Comparison of ENCODE assay signal across 23 cellular contexts in the genomic region with DNA sequence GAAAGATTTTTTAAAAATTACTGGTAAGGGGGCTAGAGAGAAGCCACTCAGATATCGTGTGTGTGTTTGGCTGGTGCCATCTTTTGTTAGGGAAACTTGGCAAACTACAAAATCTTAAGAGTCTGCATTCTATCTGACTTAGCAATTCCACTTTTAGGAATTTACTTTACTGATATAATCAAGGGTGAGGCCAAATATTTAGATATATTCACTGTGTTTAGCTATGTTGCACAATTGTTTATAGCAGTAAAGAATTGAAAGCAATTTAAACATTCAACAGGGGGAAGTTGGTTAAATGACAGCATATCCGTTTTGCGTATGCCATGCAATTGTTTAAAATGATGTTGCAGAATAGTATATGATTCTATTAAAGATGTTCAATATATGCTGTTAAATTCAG.
"Had no signal": no experiment of that assay in that cellular context is flagged by ENCODE, and none has a peak within 500 bp of the region (broad histone marks: within the 10 kb centered on the region; RNA-seq: fewer than 3 reads in every experiment).

No MANE protein-coding gene starts in this region.

- H3K9me3 ChIP-seq: gastroesophageal sphincter, left ventricle myocardium inferior, lower lobe of right lung, right atrium auricular region, sigmoid colon, stomach, thoracic aorta, transverse colon had no signal

- H3K4me3 Mint-ChIP-seq: memory B cell, naive B cell, nephron progenitor cell had no signal

- DNase-seq: cortex of kidney; effector memory CD4-positive, alpha-beta T cell; foreskin fibroblast; glutamatergic neuron; kidney; left cardiac atrium; left ventricle myocardium inferior; lower lobe of right lung; midbrain; naive B cell; nephron progenitor cell; sigmoid colon; stimulated activated CD4-positive, alpha-beta T cell treated with anti-CD3 and anti-CD28 coated beads, Interleukin-2, amount 100 ng/mL, for 24 hours; stimulated activated naive CD4-positive, alpha-beta T cell; stomach; substantia nigra; transverse colon had no signal

- H3K4me3 ChIP-seq: gastroesophageal sphincter, left ventricle myocardium inferior, lower lobe of right lung, right atrium auricular region, sigmoid colon, skin epidermis, stomach, thoracic aorta, transverse colon had no signal

- H3K27ac Mint-ChIP-seq: memory B cell, naive B cell, nephron progenitor cell had no signal

- H3K27ac ChIP-seq: gastroesophageal sphincter, left ventricle myocardium inferior, lower lobe of right lung, right atrium auricular region, sigmoid colon, skin epidermis, stomach, thoracic aorta, transverse colon had no signal

- H3K27me3 ChIP-seq: gastroesophageal sphincter, right atrium auricular region, sigmoid colon, stomach, transverse colon had no signal

- ATAC-seq: esophagus mucosa, gastroesophageal sphincter, left cardiac atrium, lower lobe of right lung had no signal

- H3K36me3 ChIP-seq: gastroesophageal sphincter, left ventricle myocardium inferior, lower lobe of right lung, right atrium auricular region, sigmoid colon, stomach, thoracic aorta, transverse colon had no signal

- H3K36me3 Mint-ChIP-seq: memory B cell had no signal

- H3K27me3 Mint-ChIP-seq: memory B cell, naive B cell had no signal

- H3K4me1 Mint-ChIP-seq: memory B cell, nephron progenitor cell had no signal
